ENCODE assay signal across 14 cellular contexts in genomic region chr7:44068054-44068453, GRCh38. TPM values are rescaled to one million over a fixed set of nuclear protein-coding genes. Genes with fewer than 3 reads are reported as not detected.
DNase-seq lines count a peak whose midpoint lies in the region; ATAC-seq and TF ChIP-seq lines count a peak whose summit lies in the region.
"Had no signal": no experiment of that assay in that cellular context is flagged by ENCODE, and none has a peak within 500 bp of the region (broad histone marks: within the 10 kb centered on the region; RNA-seq: fewer than 3 reads in every experiment).

No MANE protein-coding gene starts in this region.

- peaks cover 3% of the 10 kb centered on the region for H3K36me3 Mint-ChIP-seq in chondrocyte (ENCODE audit: low read depth)
- peaks cover 8% of the 10 kb centered on the region for H3K36me3 Mint-ChIP-seq in activated CD4-positive, alpha-beta T cell treated with anti-CD3 and anti-CD28 coated beads, Interleukin-2, amount 10 ng/mL, durations not matched to agents 7 days and 5 days (ENCODE audit: low read depth)

- CTCF ChIA-PET in activated CD4-positive, alpha-beta T cell treated with anti-CD3 and anti-CD28 coated beads, Interleukin-2, amount 10 ng/mL, durations not matched to agents 7 days and 5 days (lab: Charles Lee): interaction anchor here (0.8 to 1.3 kb wide), 5 partner anchors 8 to 74 kb away, joined by 3 read pairs; no protein-coding TSS in a partner anchor

- no peak overlapping the region for H3K4me3 ChIP-seq in right atrium auricular region
- H3K4me3 ChIP-seq in tibial artery: no peak overlapping the region
- H3K4me3 ChIP-seq: gastroesophageal sphincter, Peyer's patch, suprapubic skin had no signal

- no peak for TF ChIP-seq CTCF in right atrium auricular region (IDR thresholded peaks at IDR 0.05)
- no peak for TF ChIP-seq CTCF in chondrocyte (IDR thresholded peaks at IDR 0.05)
- no peak for TF ChIP-seq CTCF in tibial artery (IDR thresholded peaks at IDR 0.05)

- H3K36me3 ChIP-seq in right atrium auricular region (peaks cover 6% of the 10 kb centered on the region), tibial artery (peaks cover 0 to 5% (median 2%) of the 10 kb centered on the region in 3 donors)

- H3K9me3 ChIP-seq in right atrium auricular region (no peaks in the 10 kb centered on the region), tibial artery (no peaks in the 10 kb centered on the region)
- H3K9me3 ChIP-seq: gastroesophageal sphincter, Peyer's patch, suprapubic skin had no signal

- intact Hi-C loops in left ventricle myocardium superior (cut with micrococcal nuclease) (no loop called here), tibial artery (cut with DNase I; ENCODE audit: low total_unique reads) (no loop called here)

- DNase-seq in left ventricle myocardium superior: peak; percentile 40
- no peak for DNase-seq in right atrium auricular region (ENCODE audit: low spot score)
- DNase-seq in chondrocyte (ENCODE audit: low spot score): peak; percentile 53
- DNase-seq in tibial artery: peak; percentile 23 to 49
- DNase-seq in 8988T: no peak
- DNase-seq in activated CD4-positive, alpha-beta T cell treated with anti-CD3 and anti-CD28 coated beads, Interleukin-2, amount 10 ng/mL, durations not matched to agents 7 days and 5 days: no peak
- DNase-seq: NCI-H2081 treated with DMSO at 0.1 percent for 48 hours, WERI-Rb-1 had no signal

- H3K4me1 Mint-ChIP-seq in chondrocyte (ENCODE audit: low read depth): peaks cover 44% of the 10 kb centered on the region
- peaks cover 7% of the 10 kb centered on the region for H3K4me1 Mint-ChIP-seq in activated CD4-positive, alpha-beta T cell treated with anti-CD3 and anti-CD28 coated beads, Interleukin-2, amount 10 ng/mL, durations not matched to agents 7 days and 5 days

- H3K4me1 ChIP-seq in right atrium auricular region (peaks cover 0 to 69% of the 10 kb centered on the region in 2 donors), tibial artery (peaks cover 0 to 56% (median 43%) of the 10 kb centered on the region in 4 donors)

- POLR2A ChIA-PET in activated CD4-positive, alpha-beta T cell treated with anti-CD3 and anti-CD28 coated beads, Interleukin-2, amount 10 ng/mL, durations not matched to agents 7 days and 5 days (lab: Charles Lee): interaction anchor here (0.7 kb wide), 1 partner anchor 13 kb away, joined by 3 read pairs; no protein-coding TSS in a partner anchor

- no peak overlapping the region for H3K4me3 Mint-ChIP-seq in chondrocyte (ENCODE audit: unreplicated experiment)
- H3K4me3 Mint-ChIP-seq in activated CD4-positive, alpha-beta T cell treated with anti-CD3 and anti-CD28 coated beads, Interleukin-2, amount 10 ng/mL, durations not matched to agents 7 days and 5 days: no peak overlapping the region

- H3K27me3 ChIP-seq in right atrium auricular region (no peaks in the 10 kb centered on the region), tibial artery (no peaks in the 10 kb centered on the region)
- H3K27me3 ChIP-seq: gastroesophageal sphincter, Peyer's patch, suprapubic skin had no signal

- peak overlapping the region; percentile 8 for H3K27ac Mint-ChIP-seq in chondrocyte (ENCODE audit: unreplicated experiment)
- H3K27ac Mint-ChIP-seq in activated CD4-positive, alpha-beta T cell treated with anti-CD3 and anti-CD28 coated beads, Interleukin-2, amount 10 ng/mL, durations not matched to agents 7 days and 5 days: no peak overlapping the region

- no peak for TF ChIP-seq RAD21 in Ishikawa (IDR thresholded peaks at IDR 0.05; ENCODE audit: low read depth)

- peak overlapping the region in 1 of 2 donors; percentile 89 for H3K27ac ChIP-seq in right atrium auricular region
- no peak overlapping the region for H3K27ac ChIP-seq in tibial artery
- H3K27ac ChIP-seq: gastroesophageal sphincter, Peyer's patch, suprapubic skin, WERI-Rb-1 had no signal

- no peak for ATAC-seq in left ventricle myocardium superior
- ATAC-seq in HG02763 (IDR thresholded peaks at IDR 0.05; ENCODE audit: unreplicated experiment): no peak
- ATAC-seq: gastroesophageal sphincter had no signal

- TF ChIP-seq EP300 in Ishikawa (IDR thresholded peaks at IDR 0.05; ENCODE audit: borderline replicate concordance): no peak

- no peaks in the 10 kb centered on the region for H3K27me3 Mint-ChIP-seq in chondrocyte (ENCODE audit: low read depth)
- no peaks in the 10 kb centered on the region for H3K27me3 Mint-ChIP-seq in activated CD4-positive, alpha-beta T cell treated with anti-CD3 and anti-CD28 coated beads, Interleukin-2, amount 10 ng/mL, durations not matched to agents 7 days and 5 days

- no peaks in the 10 kb centered on the region for H3K9me3 Mint-ChIP-seq in chondrocyte (ENCODE audit: low read depth)
- no peaks in the 10 kb centered on the region for H3K9me3 Mint-ChIP-seq in activated CD4-positive, alpha-beta T cell treated with anti-CD3 and anti-CD28 coated beads, Interleukin-2, amount 10 ng/mL, durations not matched to agents 7 days and 5 days

TF ChIP-seq in Ishikawa, 13 proteins besides CTCF, POLR2A, EP300 and RAD21:
- peak; percentile 59 for TF ChIP-seq NFIC (IDR thresholded peaks at IDR 0.05)
- no peak for TF ChIP-seq CEBPB (IDR thresholded peaks at IDR 0.05)
- TF ChIP-seq FOXM1 (IDR thresholded peaks at IDR 0.05; ENCODE audit: borderline replicate concordance, low read depth): no peak
- no peak for TF ChIP-seq MAX (IDR thresholded peaks at IDR 0.05)
- no peak for TF ChIP-seq REST (IDR thresholded peaks at IDR 0.05; ENCODE audit: low read depth)

RNA-seq across cellular contexts. Expression of gene PGAM2, which starts 2.7 kb away (rescaled TPM):
- total RNA-seq in left ventricle myocardium superior (967 TPM), right atrium auricular region (1,000 to 10,000 TPM in 1 of 2 donors, 100 to 1,000 TPM in 1; 680 to 2,809 TPM), chondrocyte (0.25 to 0.41 TPM in 2 of 3 replicates, not detected in the other)
- total RNA-seq in activated CD4-positive, alpha-beta T cell treated with anti-CD3 and anti-CD28 coated beads, Interleukin-2, amount 10 ng/mL, durations not matched to agents 7 days and 5 days: under 1 TPM in 1 of 2 experiments, not detected in 1; 0.32 TPM
- total RNA-seq: LHCN-M2 had no signal

RNA-seq across cellular contexts. Expression of gene POLM, which starts 14.3 kb away (rescaled TPM):
- total RNA-seq in left ventricle myocardium superior (17.6 TPM), right atrium auricular region (10 to 100 TPM; 18.5 to 31.3 TPM), chondrocyte (14.3 to 19.0 TPM (median 15.5 TPM) in 3 replicates)
- total RNA-seq in activated CD4-positive, alpha-beta T cell treated with anti-CD3 and anti-CD28 coated beads, Interleukin-2, amount 10 ng/mL, durations not matched to agents 7 days and 5 days: 10 to 100 TPM; 31.8 to 38.2 TPM

RNA-seq across cellular contexts. Expression of gene DBNL, which starts 23.6 kb away (rescaled TPM):
- 31.2 TPM for total RNA-seq in left ventricle myocardium superior
- 10 to 100 TPM; 31.4 to 66.2 TPM for total RNA-seq in right atrium auricular region
- 95.5 to 115 TPM (median 97.1 TPM) in 3 replicates for total RNA-seq in chondrocyte
- total RNA-seq in activated CD4-positive, alpha-beta T cell treated with anti-CD3 and anti-CD28 coated beads, Interleukin-2, amount 10 ng/mL, durations not matched to agents 7 days and 5 days: 100 to 1,000 TPM; 152 to 168 TPM

RNA-seq across cellular contexts. Expression of gene AEBP1, which starts 36.1 kb away (rescaled TPM):
- total RNA-seq in left ventricle myocardium superior (18.4 TPM), right atrium auricular region (100 to 1,000 TPM in 1 of 2 donors, 10 to 100 TPM in 1; 84.4 to 193 TPM), chondrocyte (242 to 422 TPM (median 412 TPM) in 3 replicates)
- total RNA-seq in activated CD4-positive, alpha-beta T cell treated with anti-CD3 and anti-CD28 coated beads, Interleukin-2, amount 10 ng/mL, durations not matched to agents 7 days and 5 days: 1 to 10 TPM; 4.1 to 4.8 TPM
- total RNA-seq: LHCN-M2 had no signal

RNA-seq across cellular contexts. Expression of gene POLD2, which starts 55.3 kb away (rescaled TPM):
- total RNA-seq in left ventricle myocardium superior (92.9 TPM), right atrium auricular region (10 to 100 TPM; 71.4 to 76.5 TPM), chondrocyte (49.2 to 64.5 TPM (median 57.3 TPM) in 3 replicates)
- 100 to 1,000 TPM; 117 to 128 TPM for total RNA-seq in activated CD4-positive, alpha-beta T cell treated with anti-CD3 and anti-CD28 coated beads, Interleukin-2, amount 10 ng/mL, durations not matched to agents 7 days and 5 days

Comparison
In these comparisons a context has a peak if more than half of its experiments do, and no peak if none do; other contexts are left out.
1. DNase-seq: peak in left ventricle myocardium superior (single experiment), chondrocyte (single experiment) and tibial artery (2 of 2); none in right atrium auricular region (single experiment), 8988T (single experiment) and activated CD4-positive, alpha-beta T cell treated with anti-CD3 and anti-CD28 coated beads, Interleukin-2, amount 10 ng/mL, durations not matched to agents 7 days and 5 days (single experiment).
2. RNA of gene PGAM2, which starts 2.7 kb away (total RNA-seq): 680 to 2,809 TPM in right atrium auricular region and 967 TPM in left ventricle myocardium superior (single experiment); 0.32 TPM in activated CD4-positive, alpha-beta T cell treated with anti-CD3 and anti-CD28 coated beads, Interleukin-2, amount 10 ng/mL, durations not matched to agents 7 days and 5 days and 0.25 to 0.41 TPM in chondrocyte; every median in the first group is over 100 times any median in the second.